In genomic region chrX:14029039-14029424, GRCh38 we compare ENCODE assay signal across 8 cellular contexts. TPM values are rescaled to one million over a fixed set of nuclear protein-coding genes. Genes with fewer than 3 reads are reported as not detected.
DNase-seq lines count a peak whose midpoint lies in the region; ATAC-seq and TF ChIP-seq lines count a peak whose summit lies in the region.

No MANE protein-coding gene starts in this region.

- no peaks in the 10 kb centered on the region for H3K79me1 ChIP-seq in H9 (ENCODE audit: insufficient read depth, low read depth, low read length, poor library complexity, severe bottlenecking)

- H3K18ac ChIP-seq in H9 (ENCODE audit: insufficient read length, low read depth, low read length) = no peak overlapping the region

- no CpG with 5 or more reads among the region's 7 CpGs for WGBS in H9 (ENCODE audit: extremely low coverage, insufficient read length, low lambda C conversion rate)
- WGBS in esophagus muscularis mucosa = 21% methylated on average over 7 of the region's 7 CpGs
- WGBS in prostate gland = 3% methylated on average over 6 of the region's 7 CpGs

- no peak overlapping the region for H3K56ac ChIP-seq in H9 (ENCODE audit: insufficient read length, low read depth, low read length)

- intact Hi-C loops in esophagus muscularis mucosa (cut with DNase I) = no loop called here
- intact Hi-C loops in prostate gland (cut with DNase I) = loop anchor here (5.0 kb wide), 1 partner anchor 362 kb away; no protein-coding TSS in a partner anchor

- H3K9me3 ChIP-seq in H9 (ENCODE audit: control insufficient read depth, low read depth, low read length) (no peaks in the 10 kb centered on the region), RWPE2 (ENCODE audit: severe bottlenecking) (no peaks in the 10 kb centered on the region), esophagus muscularis mucosa (no peaks in the 10 kb centered on the region), prostate gland (no peaks in the 10 kb centered on the region)

- no peak overlapping the region for H2BK20ac ChIP-seq in H9 (ENCODE audit: low read depth, low read length, poor library complexity, severe bottlenecking)

- H3K4me3 Mint-ChIP-seq in H9 = peak overlapping the region; percentile 77 to 86

- H3K23ac ChIP-seq in H9 (ENCODE audit: insufficient read length, low read depth, low read length) = no peak overlapping the region

- no peaks in the 10 kb centered on the region for H3K27me3 Mint-ChIP-seq in H9 (ENCODE audit: low read depth)

- H2BK12ac ChIP-seq in H9 (ENCODE audit: insufficient read length, low read depth, low read length) = no peak overlapping the region

- no peak overlapping the region for H3K14ac ChIP-seq in H9 (ENCODE audit: insufficient read depth, low read length)

- TF ChIP-seq EP300 in esophagus muscularis mucosa (IDR thresholded peaks at IDR 0.05) = no peak

- H3K27me3 ChIP-seq in H9 (ENCODE audit: insufficient read depth, low read length) = no peaks in the 10 kb centered on the region
- H3K27me3 ChIP-seq in RWPE2 (ENCODE audit: insufficient read depth, poor library complexity, severe bottlenecking) = no peaks in the 10 kb centered on the region
- H3K27me3 ChIP-seq in esophagus muscularis mucosa = no peaks in the 10 kb centered on the region
- H3K27me3 ChIP-seq in prostate gland (replicated peaks; ENCODE audit: insufficient read depth) = no peaks in the 10 kb centered on the region

- H4K5ac ChIP-seq in H9 (ENCODE audit: insufficient read length, low read depth, low read length) = no peak overlapping the region

- H3K79me2 ChIP-seq in H9 (ENCODE audit: insufficient read depth, low read length) = no peaks in the 10 kb centered on the region

- peaks cover 8% of the 10 kb centered on the region; the same call in 1 of the 2 replicates for H3K4me1 ChIP-seq in H9 (ENCODE audit: insufficient read depth, low read length)
- peaks cover 23% of the 10 kb centered on the region for H3K4me1 ChIP-seq in RWPE2 (ENCODE audit: insufficient read depth, poor library complexity, severe bottlenecking)
- H3K4me1 ChIP-seq in esophagus muscularis mucosa = peaks cover 16 to 26% (median 20%) of the 10 kb centered on the region in 4 donors
- H3K4me1 ChIP-seq in prostate gland (replicated peaks) = no peaks in the 10 kb centered on the region

- no peak overlapping the region for H2AFZ ChIP-seq in H9 (ENCODE audit: low read length)

- no peak overlapping the region for H2AK5ac ChIP-seq in H9 (ENCODE audit: insufficient read length, low read length)

- H2BK5ac ChIP-seq in H9 (ENCODE audit: insufficient read length, low read length) = no peak overlapping the region

- TF ChIP-seq POLR2A in esophagus muscularis mucosa (IDR thresholded peaks at IDR 0.05; ENCODE audit: low read depth) (no peak), prostate gland (IDR thresholded peaks at IDR 0.05) (no peak)

- H2BK120ac ChIP-seq in H9 (ENCODE audit: low read depth, low read length, poor library complexity, severe bottlenecking) = no peak overlapping the region

- H3T11ph ChIP-seq in H9 (ENCODE audit: low read length) = no peak overlapping the region

- peak overlapping the region; percentile 81 for H3K9ac ChIP-seq in H9 (ENCODE audit: extremely low read depth, insufficient read length, low read length)

- TF ChIP-seq CTCF in H9 (conservative IDR thresholded peaks at IDR 0.05) = no peak
- TF ChIP-seq CTCF in RWPE2 (IDR thresholded peaks at IDR 0.05; ENCODE audit: poor library complexity, severe bottlenecking) = no peak
- no peak for TF ChIP-seq CTCF in esophagus muscularis mucosa (IDR thresholded peaks at IDR 0.05)
- no peak for TF ChIP-seq CTCF in prostate gland (IDR thresholded peaks at IDR 0.05)

- H3K36me3 Mint-ChIP-seq in H9 (ENCODE audit: insufficient read depth in 1 of 3, low read depth in 3 of 3) = peaks cover 0 to 5% (median 0%) of the 10 kb centered on the region in 3 experiments; a peak in 3 of 7 replicates

- no peak for ATAC-seq in RWPE2 (ENCODE audit: low read depth)
- no peak for ATAC-seq in GM19397 (IDR thresholded peaks at IDR 0.05; ENCODE audit: unreplicated experiment)
- no peak for ATAC-seq in HG02763 (IDR thresholded peaks at IDR 0.05; ENCODE audit: unreplicated experiment)

- peak overlapping the region; percentile 18 for H3K27ac ChIP-seq in H9 (ENCODE audit: insufficient read length, low read depth, low read length)
- peak overlapping the region; percentile 70 for H3K27ac ChIP-seq in RWPE2 (ENCODE audit: poor library complexity, severe bottlenecking)
- H3K27ac ChIP-seq in esophagus muscularis mucosa (replicated peaks in 1 of 4) = peak overlapping the region; percentile 80 to 88 (median 84)
- H3K27ac ChIP-seq in prostate gland = peak overlapping the region; percentile 70 to 74

- no peak overlapping the region for H4K91ac ChIP-seq in H9 (ENCODE audit: insufficient read length, low read depth, low read length)

- no peak for DNase-seq in H9
- DNase-seq in RWPE2 (ENCODE audit: low spot score) = no peak
- no peak for DNase-seq in esophagus muscularis mucosa (ENCODE audit: extremely low spot score)
- DNase-seq in prostate gland (ENCODE audit: low spot score) = no peak
- DNase-seq in effector CD4-positive, alpha-beta T cell = no peak
- no peak for DNase-seq in LoVo (ENCODE audit: low spot score)

- H3K4me2 ChIP-seq in H9 (ENCODE audit: insufficient read depth, insufficient read length, low read length) = peak overlapping the region; percentile 86

- H3K4me1 Mint-ChIP-seq in H9 = peaks cover 34% of the 10 kb centered on the region in 2 experiments

- H2BK15ac ChIP-seq in H9 (ENCODE audit: low read depth, low read length) = no peak overlapping the region

- no peak overlapping the region for H3K4ac ChIP-seq in H9 (ENCODE audit: low read depth, low read length)

- H3K23me2 ChIP-seq in H9 (ENCODE audit: insufficient read length, low read depth, low read length, poor library complexity, severe bottlenecking) = no peaks in the 10 kb centered on the region

- H4K8ac ChIP-seq in H9 (replicated peaks; ENCODE audit: insufficient read length, low read depth, low read length) = no peak overlapping the region

- H3K9me3 Mint-ChIP-seq in H9 = peaks cover 23 to 25% of the 10 kb centered on the region in 2 experiments

- H3K4me3 ChIP-seq in RWPE2 (ENCODE audit: severe bottlenecking) = peak overlapping the region; percentile 45
- peak overlapping the region; percentile 62 to 67 (median 66) for H3K4me3 ChIP-seq in esophagus muscularis mucosa
- H3K4me3 ChIP-seq in prostate gland = peak overlapping the region; percentile 50 to 54

- H3K36me3 ChIP-seq in RWPE2 (ENCODE audit: low read depth) (no peaks in the 10 kb centered on the region), esophagus muscularis mucosa (no peaks in the 10 kb centered on the region), prostate gland (no peaks in the 10 kb centered on the region)

- peak overlapping the region; percentile 92 to 97 (median 92) for H3K27ac Mint-ChIP-seq in H9

- H4K20me1 ChIP-seq in H9 (ENCODE audit: control insufficient read depth, insufficient read depth, insufficient read length) = no peaks in the 10 kb centered on the region

RNA-seq across cellular contexts. Expression of gene GEMIN8, which starts 0.7 kb away (rescaled TPM):
- 14.8 and 14.9 TPM in 2 replicates for total RNA-seq in H9 (2021)
- 10 to 100 TPM; 14.4 to 31.0 (median 25.3) TPM for total RNA-seq in esophagus muscularis mucosa
- total RNA-seq in prostate gland = 10 to 100 TPM; 11.4 to 13.4 TPM

Comparison
In these comparisons a context has a peak if more than half of its experiments do, and no peak if none do; other contexts are left out.
1. H3K27ac ChIP-seq: peak in every context shown above with its lines; median percentile 84 in esophagus muscularis mucosa; 72 in prostate gland; 70 in RWPE2; 18 in H9.